ENCODE assay signal across 30 cellular contexts in the genomic region with DNA sequence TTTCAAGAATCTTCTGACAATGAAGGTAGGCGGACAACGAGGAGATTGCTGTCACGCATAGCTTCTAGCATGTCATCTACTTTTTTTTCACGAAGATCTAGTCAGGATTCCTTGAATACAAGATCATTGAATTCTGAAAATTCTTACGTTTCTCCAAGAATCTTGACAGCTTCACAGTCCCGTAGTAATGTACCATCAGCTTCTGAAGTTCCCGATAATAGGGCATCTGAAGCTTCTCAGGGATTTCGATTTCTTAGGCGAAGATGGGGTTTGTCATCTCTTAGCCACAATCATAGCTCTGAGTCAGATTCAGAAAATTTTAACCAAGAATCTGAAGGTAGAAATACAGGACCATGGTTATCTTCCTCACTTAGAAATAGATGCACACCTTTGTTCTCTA.
"Had no signal": no experiment of that assay in that cellular context is flagged by ENCODE, and none has a peak within 500 bp of the region (broad histone marks: within the 10 kb centered on the region; RNA-seq: fewer than 3 reads in every experiment).

No MANE protein-coding gene starts in this region.

- DNase-seq: activated CD4-positive, alpha-beta memory T cell treated with anti-CD3 and anti-CD28 coated beads for 36 hours; activated CD4-positive, alpha-beta T cell treated with anti-CD3 and anti-CD28 coated beads, Interleukin-2, amount 10 ng/mL, durations not matched to agents 24 days and 14 days; activated CD4-positive, CD25-positive, alpha-beta regulatory T cell treated with anti-CD3 and anti-CD28 coated beads, Interleukin-2, amount 50 U/mL, for 72 hours; activated CD8-positive, alpha-beta memory T cell treated with anti-CD3 and anti-CD28 coated beads, Interleukin-2, amount 50 U/mL, for 4 hours; activated effector memory CD4-positive, alpha-beta T cell treated with anti-CD3 and anti-CD28 coated beads, Interleukin-2, amount 50 U/mL, for 16 hours; activated naive CD4-positive, alpha-beta T cell treated with anti-CD3 and anti-CD28 coated beads for 36 hours; activated T-cell treated with anti-CD3 and anti-CD28 coated beads, Interleukin-2, amount 50 U/mL, for 1 hour; amygdala; central memory CD4-positive, alpha-beta T cell; effector CD4-positive, alpha-beta T cell; foreskin melanocyte; heart right ventricle; kidney glomerular epithelial cell; left lung; lower lobe of right lung; mesendoderm; nephron progenitor cell; ovary; retina; sigmoid colon; small intestine; stimulated activated CD4-positive, alpha-beta T cell treated with anti-CD3 and anti-CD28 coated beads, Interleukin-4, amount 100 ng/mL, for 24 hours; T-helper 2 cell; tibial artery had no signal

- H3K9me3 ChIP-seq: esophagus muscularis mucosa, heart right ventricle, left lung, lower lobe of right lung, ovary, sigmoid colon, suprapubic skin, tibial artery had no signal

- H3K27me3 Mint-ChIP-seq: activated CD4-positive, alpha-beta memory T cell treated with anti-CD3 and anti-CD28 coated beads for 36 hours; activated CD4-positive, alpha-beta T cell treated with anti-CD3 and anti-CD28 coated beads, Interleukin-2, amount 10 ng/mL, durations not matched to agents 24 days and 14 days; dendritic cell treated with granulocyte-macrophage colony-stimulating factor and Interleukin-4, amounts not matched to agents 40 ng/mL and 50 ng/mL, for 4 days; progenitor cell of endocrine pancreas; stimulated activated memory B cell treated with anti-CD40 and anti-IgM and Interleukin-4, amounts not matched to agents 10 μg/mL and 1 μg/mL and 100 μg/mL, for 72 hours had no signal

- ATAC-seq: heart right ventricle; left lung; lower lobe of right lung; stimulated activated memory B cell treated with anti-CD40 and anti-IgM and Interleukin-4, amounts not matched to agents 10 μg/mL and 1 μg/mL and 100 μg/mL, for 72 hours had no signal

- H3K4me3 Mint-ChIP-seq: activated CD4-positive, alpha-beta memory T cell treated with anti-CD3 and anti-CD28 coated beads for 36 hours; activated CD4-positive, alpha-beta T cell treated with anti-CD3 and anti-CD28 coated beads, Interleukin-2, amount 10 ng/mL, durations not matched to agents 24 days and 14 days; activated naive CD4-positive, alpha-beta T cell treated with anti-CD3 and anti-CD28 coated beads for 36 hours; activated T-helper 1 cell treated with anti-CD3 and anti-CD28 coated beads, Interleukin-12 subunit alpha, Interleukin-12 subunit beta, Interleukin-2, Interleukin-4 antibody, amounts not matched to agents 30 ng/mL and 10 ng/mL and 1 ng/mL, durations not matched to agents 14 hours and 24 hours and 36 hours; dendritic cell treated with granulocyte-macrophage colony-stimulating factor and Interleukin-4, amounts not matched to agents 40 ng/mL and 50 ng/mL, for 4 days; nephron progenitor cell; stimulated activated memory B cell treated with anti-CD40 and anti-IgM and Interleukin-4, amounts not matched to agents 10 μg/mL and 1 μg/mL and 100 μg/mL, for 72 hours had no signal

- H3K4me1 Mint-ChIP-seq: nephron progenitor cell; stimulated activated memory B cell treated with anti-CD40 and anti-IgM and Interleukin-4, amounts not matched to agents 10 μg/mL and 1 μg/mL and 100 μg/mL, for 72 hours had no signal

- H3K9me3 Mint-ChIP-seq: activated CD4-positive, alpha-beta memory T cell treated with anti-CD3 and anti-CD28 coated beads for 36 hours; activated CD4-positive, alpha-beta T cell treated with anti-CD3 and anti-CD28 coated beads, Interleukin-2, amount 10 ng/mL, durations not matched to agents 24 days and 14 days; activated naive CD4-positive, alpha-beta T cell treated with anti-CD3 and anti-CD28 coated beads for 36 hours; activated T-helper 1 cell treated with anti-CD3 and anti-CD28 coated beads, Interleukin-12 subunit alpha, Interleukin-12 subunit beta, Interleukin-2, Interleukin-4 antibody, amounts not matched to agents 30 ng/mL and 10 ng/mL and 1 ng/mL, durations not matched to agents 14 hours and 24 hours and 36 hours; dendritic cell treated with granulocyte-macrophage colony-stimulating factor and Interleukin-4, amounts not matched to agents 40 ng/mL and 50 ng/mL, for 4 days; stimulated activated memory B cell treated with anti-CD40 and anti-IgM and Interleukin-4, amounts not matched to agents 10 μg/mL and 1 μg/mL and 100 μg/mL, for 72 hours had no signal

- H3K27ac Mint-ChIP-seq: activated CD4-positive, alpha-beta memory T cell treated with anti-CD3 and anti-CD28 coated beads for 36 hours; activated CD4-positive, alpha-beta T cell treated with anti-CD3 and anti-CD28 coated beads, Interleukin-2, amount 10 ng/mL, durations not matched to agents 24 days and 14 days; activated naive CD4-positive, alpha-beta T cell treated with anti-CD3 and anti-CD28 coated beads for 36 hours; activated T-helper 1 cell treated with anti-CD3 and anti-CD28 coated beads, Interleukin-12 subunit alpha, Interleukin-12 subunit beta, Interleukin-2, Interleukin-4 antibody, amounts not matched to agents 30 ng/mL and 10 ng/mL and 1 ng/mL, durations not matched to agents 14 hours and 24 hours and 36 hours; dendritic cell treated with granulocyte-macrophage colony-stimulating factor and Interleukin-4, amounts not matched to agents 40 ng/mL and 50 ng/mL, for 4 days; nephron progenitor cell; progenitor cell of endocrine pancreas; stimulated activated memory B cell treated with anti-CD40 and anti-IgM and Interleukin-4, amounts not matched to agents 10 μg/mL and 1 μg/mL and 100 μg/mL, for 72 hours had no signal
